In genomic region chr1:183063349-183063748, GRCh38 we compare ENCODE assay signal across 17 cellular contexts. TPM values are rescaled to one million over a fixed set of nuclear protein-coding genes. Genes with fewer than 3 reads are reported as not detected.
"Had no signal": no experiment of that assay in that cellular context is flagged by ENCODE, and none has a peak within 500 bp of the region (broad histone marks: within the 10 kb centered on the region; RNA-seq: fewer than 3 reads in every experiment).

No MANE protein-coding gene starts in this region.

- H3K27ac ChIP-seq: breast epithelium, gastroesophageal sphincter, heart left ventricle, parathyroid adenoma, right lobe of liver, spleen, thyroid gland had no signal

- H3K9me3 ChIP-seq: breast epithelium, gastroesophageal sphincter, right lobe of liver, thyroid gland had no signal

- H3K36me3 ChIP-seq: breast epithelium, gastroesophageal sphincter, heart left ventricle, right lobe of liver, spleen, thyroid gland had no signal

- H3K4me3 ChIP-seq: breast epithelium, gastroesophageal sphincter, heart left ventricle, right lobe of liver, spleen, thyroid gland had no signal

- DNase-seq: activated CD4-positive, alpha-beta T cell treated with anti-CD3 and anti-CD28 coated beads, Interleukin-2, amount 10 ng/mL, durations not matched to agents 7 days and 5 days; activated CD8-positive, alpha-beta T cell treated with anti-CD3 and anti-CD28 coated beads, Interleukin-2, amount 10 ng/mL, durations not matched to agents 7 days and 5 days; activated naive CD4-positive, alpha-beta T cell treated with anti-CD3 and anti-CD28 coated beads, Interleukin-2, amount 10 ng/mL, durations not matched to agents 7 days and 5 days; activated naive CD8-positive, alpha-beta T cell treated with anti-CD3 and anti-CD28 coated beads, Interleukin-2, amount 50 U/mL, for 24 hours; activated T-cell treated with anti-CD3 and anti-CD28 coated beads, Interleukin-2, amount 50 U/mL, for 4 hours; aorta; effector CD4-positive, alpha-beta T cell; heart left ventricle; natural killer cell; right lobe of liver; spleen; stimulated activated naive B cell treated with anti-CD40 and anti-IgM and Interleukin-4, amounts not matched to agents 10 μg/mL and 1 μg/mL and 100 μg/mL, for 72 hours; T-helper 9 cell; thyroid gland had no signal

- H3K27me3 ChIP-seq: breast epithelium, gastroesophageal sphincter, heart left ventricle, right lobe of liver, spleen, thyroid gland had no signal

- H2AFZ ChIP-seq: parathyroid adenoma had no signal

- H3K4me1 ChIP-seq: breast epithelium, right lobe of liver, spleen had no signal

- H3K9ac ChIP-seq: parathyroid adenoma had no signal

RNA-seq across cellular contexts. Expression of gene LAMC1, which starts 40.1 kb away (rescaled TPM):
- total RNA-seq: activated CD4-positive, alpha-beta T cell treated with anti-CD3 and anti-CD28 coated beads, Interleukin-2, amount 10 ng/mL, durations not matched to agents 7 days and 5 days; activated CD8-positive, alpha-beta T cell treated with anti-CD3 and anti-CD28 coated beads, Interleukin-2, amount 10 ng/mL, durations not matched to agents 7 days and 5 days had no signal
